ENCODE assay signal across 19 cellular contexts in the genomic region with DNA sequence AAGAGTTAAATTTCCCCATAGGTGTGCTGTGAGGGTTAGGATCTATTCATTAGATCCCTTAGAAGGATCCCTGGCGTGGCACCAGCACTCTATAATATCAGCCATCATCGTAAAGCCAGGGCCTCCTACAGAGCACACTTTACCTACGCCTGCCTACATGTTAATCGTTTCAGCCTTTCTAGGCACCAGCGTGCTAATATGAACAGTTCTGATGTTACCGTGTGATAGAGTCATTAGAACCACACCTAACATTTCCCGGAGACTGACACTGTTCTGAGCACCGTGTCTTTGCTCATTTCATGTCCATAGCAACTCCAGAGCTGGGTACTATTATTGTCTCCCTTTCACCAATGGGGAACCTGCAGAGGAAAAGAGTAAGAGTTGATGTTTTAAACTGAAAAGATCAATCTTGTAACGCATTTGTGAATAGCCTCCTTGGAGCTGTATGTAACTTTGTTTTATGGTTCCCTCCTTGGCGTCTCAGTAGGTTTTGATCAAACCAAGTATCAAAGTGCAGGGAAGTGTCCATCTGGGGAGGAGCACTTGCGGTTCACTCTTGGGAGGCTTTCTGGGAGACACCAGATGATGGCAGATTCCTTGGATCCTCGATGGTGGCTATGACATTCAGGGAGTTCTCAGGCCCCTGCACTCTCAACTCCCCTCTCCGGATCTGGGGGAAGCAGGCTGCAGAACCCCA.
DNase-seq lines count a peak whose midpoint lies in the region; ATAC-seq, FAIRE-seq and TF ChIP-seq lines count a peak whose summit lies in the region.
"Had no signal": no experiment of that assay in that cellular context is flagged by ENCODE, and none has a peak within 500 bp of the region (broad histone marks: within the 10 kb centered on the region; RNA-seq: fewer than 3 reads in every experiment).

No MANE protein-coding gene starts in this region.

- peaks cover 14% of the 10 kb centered on the region for H3K4me1 Mint-ChIP-seq in astrocyte (ENCODE audit: low read depth, unreplicated experiment)
- peaks cover 28% of the 10 kb centered on the region for H3K4me1 Mint-ChIP-seq in endodermal cell
- H3K4me1 Mint-ChIP-seq in naive B cell = peaks cover 48 to 100% (median 79%) of the 10 kb centered on the region in 3 donors
- peaks cover 8% of the 10 kb centered on the region for H3K4me1 Mint-ChIP-seq in activated CD4-positive, alpha-beta T cell treated with anti-CD3 and anti-CD28 coated beads for 36 hours

- H3K36me3 ChIP-seq in astrocyte (ENCODE audit: insufficient read depth, low read length) = no peaks in the 10 kb centered on the region
- no peaks in the 10 kb centered on the region for H3K36me3 ChIP-seq in endodermal cell (ENCODE audit: control insufficient read depth, insufficient read depth, low read length)
- H3K36me3 ChIP-seq: SJCRH30 had no signal

- 90 to 92% methylated on average over 10 to 13 of the region's 13 CpGs for WGBS in endodermal cell (ENCODE audit: insufficient coverage in 1 of 2, insufficient read length in 1 of 2), 2 experiments

- H3K4me3 Mint-ChIP-seq in astrocyte (ENCODE audit: unreplicated experiment) = no peak overlapping the region
- no peak overlapping the region for H3K4me3 Mint-ChIP-seq in endodermal cell
- peak overlapping the region in 3 of 8 donors; percentile 6 to 57 (median 26) for H3K4me3 Mint-ChIP-seq in naive B cell
- H3K4me3 Mint-ChIP-seq in activated CD4-positive, alpha-beta T cell treated with anti-CD3 and anti-CD28 coated beads for 36 hours = no peak overlapping the region
- H3K4me3 Mint-ChIP-seq: CD8-positive, alpha-beta T cell had no signal

- no peak overlapping the region for H2AFZ ChIP-seq in astrocyte (ENCODE audit: low read depth, low read length)

- no peaks in the 10 kb centered on the region for H4K20me1 ChIP-seq in astrocyte (ENCODE audit: insufficient read depth, low read length)

- no peaks in the 10 kb centered on the region for H3K36me3 Mint-ChIP-seq in astrocyte (ENCODE audit: low read depth, unreplicated experiment)
- peaks cover 4% of the 10 kb centered on the region for H3K36me3 Mint-ChIP-seq in endodermal cell (ENCODE audit: low read depth)
- no peaks in the 10 kb centered on the region for H3K36me3 Mint-ChIP-seq in naive B cell
- H3K36me3 Mint-ChIP-seq in activated CD4-positive, alpha-beta T cell treated with anti-CD3 and anti-CD28 coated beads for 36 hours (ENCODE audit: low read depth) = no peaks in the 10 kb centered on the region
- H3K36me3 Mint-ChIP-seq: CD8-positive, alpha-beta T cell; IgD-negative memory B cell had no signal

- no peak overlapping the region for H3K27ac ChIP-seq in astrocyte (ENCODE audit: low read depth, low read length)
- H3K27ac ChIP-seq in endodermal cell (ENCODE audit: low read depth, low read length) = peak overlapping the region; percentile 87
- H3K27ac ChIP-seq: SJCRH30 had no signal

- H3K27me3 ChIP-seq in astrocyte (ENCODE audit: insufficient read depth, low read length) = peaks cover 49% of the 10 kb centered on the region
- H3K27me3 ChIP-seq in endodermal cell (ENCODE audit: control insufficient read depth, insufficient read depth, low read length, poor library complexity, severe bottlenecking) = no peaks in the 10 kb centered on the region

- H3K27me3 Mint-ChIP-seq in astrocyte (ENCODE audit: low read depth, unreplicated experiment) = peaks cover 60% of the 10 kb centered on the region
- no peaks in the 10 kb centered on the region for H3K27me3 Mint-ChIP-seq in endodermal cell (ENCODE audit: insufficient read depth)
- H3K27me3 Mint-ChIP-seq in naive B cell = peaks cover 3 to 15% (median 12%) of the 10 kb centered on the region in 3 donors
- peaks cover 42% of the 10 kb centered on the region for H3K27me3 Mint-ChIP-seq in activated CD4-positive, alpha-beta T cell treated with anti-CD3 and anti-CD28 coated beads for 36 hours

- no peak for FAIRE-seq in astrocyte (lab: Jason Lieb, UNC)
- peak; percentile 9 for FAIRE-seq in urothelium cell line (lab: Jason Lieb, UNC)
- FAIRE-seq: G401.6, GM12892, RCC 7860 had no signal

- ATAC-seq in naive B cell (ENCODE audit: low read depth in 2 of 2) = no peak
- no peak for ATAC-seq in activated CD4-positive, alpha-beta T cell treated with anti-CD3 and anti-CD28 coated beads for 36 hours
- ATAC-seq: CD8-positive, alpha-beta T cell had no signal

- intact Hi-C loops in activated CD4-positive, alpha-beta T cell treated with anti-CD3 and anti-CD28 coated beads for 36 hours (cut with DNase I, micrococcal nuclease) = no loop called here

- no peaks in the 10 kb centered on the region for H3K79me2 ChIP-seq in astrocyte (ENCODE audit: insufficient read depth, low read length)

- no peak overlapping the region for H3K4me3 ChIP-seq in astrocyte (ENCODE audit: insufficient read depth, low read depth, low read length)
- no peak overlapping the region for H3K4me3 ChIP-seq in endodermal cell (ENCODE audit: low read length)
- H3K4me3 ChIP-seq: SJCRH30 had no signal

- CTCF ChIA-PET in activated CD4-positive, alpha-beta T cell treated with anti-CD3 and anti-CD28 coated beads for 36 hours (lab: Charles Lee) = interaction anchor here (0.7 kb wide), 1 partner anchor 466 kb away, joined by 3 read pairs; no protein-coding TSS in a partner anchor

- peak overlapping the region; percentile 41 for H3K27ac Mint-ChIP-seq in astrocyte (ENCODE audit: unreplicated experiment)
- no peak overlapping the region for H3K27ac Mint-ChIP-seq in endodermal cell
- peak overlapping the region; percentile 16 to 92 (median 46) for H3K27ac Mint-ChIP-seq in naive B cell
- no peak overlapping the region for H3K27ac Mint-ChIP-seq in activated CD4-positive, alpha-beta T cell treated with anti-CD3 and anti-CD28 coated beads for 36 hours
- H3K27ac Mint-ChIP-seq: CD8-positive, alpha-beta T cell; IgD-negative memory B cell had no signal

- H3K4me1 ChIP-seq in astrocyte (ENCODE audit: insufficient read depth, low read length) (no peaks in the 10 kb centered on the region), endodermal cell (ENCODE audit: control insufficient read depth, insufficient read depth, low read length) (peaks cover 18% of the 10 kb centered on the region)
- H3K4me1 ChIP-seq: SJCRH30 had no signal

- H3K9ac ChIP-seq in astrocyte (ENCODE audit: low read length) (no peak overlapping the region), endodermal cell (ENCODE audit: extremely low read depth, low read length, poor library complexity, severe bottlenecking) (no peak overlapping the region)

- POLR2A ChIA-PET in activated CD4-positive, alpha-beta T cell treated with anti-CD3 and anti-CD28 coated beads for 36 hours (lab: Charles Lee) = no interaction called here

- DNase-seq in astrocyte (ENCODE audit: low read depth) (no peak), endodermal cell (no peak), naive B cell (no peak), urothelium cell line (ENCODE audit: low spot score) (no peak)
- no peak for DNase-seq in effector CD8-positive, alpha-beta T cell (lab: John Stamatoyannopoulos, UW)
- no peak for DNase-seq in activated CD8-positive, alpha-beta memory T cell treated with anti-CD3 and anti-CD28 coated beads, Interleukin-2, amount 50 U/mL, for 48 hours
- DNase-seq in stimulated activated CD4-positive, alpha-beta T cell treated with anti-CD3 and anti-CD28 coated beads, Interleukin-4, amount 100 ng/mL, for 4 hours = no peak
- no peak for DNase-seq in activated CD4-positive, alpha-beta T cell treated with anti-CD3 and anti-CD28 coated beads for 36 hours
- DNase-seq: C1 segment of cervical spinal cord; CD8-positive, alpha-beta T cell; NCI-H1694; NCI-H2171; NCI-H345; NCI-H524; SJCRH30 had no signal

- no peak overlapping the region for H3K4me2 ChIP-seq in astrocyte (ENCODE audit: low read length)

- H3K9me3 ChIP-seq in astrocyte (ENCODE audit: insufficient read depth, low read depth, low read length) (no peaks in the 10 kb centered on the region), endodermal cell (ENCODE audit: control insufficient read depth, low read length) (peaks cover 4% of the 10 kb centered on the region)
- H3K9me3 ChIP-seq: SJCRH30 had no signal

- TF ChIP-seq CTCF in astrocyte (IDR thresholded peaks at IDR 0.05; ENCODE audit: insufficient read depth, low read depth, low read length) = no peak
- TF ChIP-seq CTCF in endodermal cell (conservative IDR thresholded peaks at IDR 0.05) = no peak

- peaks cover 6% of the 10 kb centered on the region for H3K9me3 Mint-ChIP-seq in astrocyte (ENCODE audit: unreplicated experiment)
- no peaks in the 10 kb centered on the region for H3K9me3 Mint-ChIP-seq in endodermal cell
- peaks cover 0 to 4% (median 0%) of the 10 kb centered on the region in 7 donors for H3K9me3 Mint-ChIP-seq in naive B cell
- no peaks in the 10 kb centered on the region for H3K9me3 Mint-ChIP-seq in activated CD4-positive, alpha-beta T cell treated with anti-CD3 and anti-CD28 coated beads for 36 hours (ENCODE audit: low read depth)
- H3K9me3 Mint-ChIP-seq: CD8-positive, alpha-beta T cell; IgD-negative memory B cell had no signal

Comparison
In these comparisons a context has a peak if more than half of its experiments do, and no peak if none do; other contexts are left out.
1. H3K27ac Mint-ChIP-seq: peak in astrocyte (single experiment) and naive B cell (6 of 6); none in endodermal cell (single experiment) and activated CD4-positive, alpha-beta T cell treated with anti-CD3 and anti-CD28 coated beads for 36 hours (single experiment).